Comparison of ENCODE assay signal across 14 cellular contexts in the genomic region with DNA sequence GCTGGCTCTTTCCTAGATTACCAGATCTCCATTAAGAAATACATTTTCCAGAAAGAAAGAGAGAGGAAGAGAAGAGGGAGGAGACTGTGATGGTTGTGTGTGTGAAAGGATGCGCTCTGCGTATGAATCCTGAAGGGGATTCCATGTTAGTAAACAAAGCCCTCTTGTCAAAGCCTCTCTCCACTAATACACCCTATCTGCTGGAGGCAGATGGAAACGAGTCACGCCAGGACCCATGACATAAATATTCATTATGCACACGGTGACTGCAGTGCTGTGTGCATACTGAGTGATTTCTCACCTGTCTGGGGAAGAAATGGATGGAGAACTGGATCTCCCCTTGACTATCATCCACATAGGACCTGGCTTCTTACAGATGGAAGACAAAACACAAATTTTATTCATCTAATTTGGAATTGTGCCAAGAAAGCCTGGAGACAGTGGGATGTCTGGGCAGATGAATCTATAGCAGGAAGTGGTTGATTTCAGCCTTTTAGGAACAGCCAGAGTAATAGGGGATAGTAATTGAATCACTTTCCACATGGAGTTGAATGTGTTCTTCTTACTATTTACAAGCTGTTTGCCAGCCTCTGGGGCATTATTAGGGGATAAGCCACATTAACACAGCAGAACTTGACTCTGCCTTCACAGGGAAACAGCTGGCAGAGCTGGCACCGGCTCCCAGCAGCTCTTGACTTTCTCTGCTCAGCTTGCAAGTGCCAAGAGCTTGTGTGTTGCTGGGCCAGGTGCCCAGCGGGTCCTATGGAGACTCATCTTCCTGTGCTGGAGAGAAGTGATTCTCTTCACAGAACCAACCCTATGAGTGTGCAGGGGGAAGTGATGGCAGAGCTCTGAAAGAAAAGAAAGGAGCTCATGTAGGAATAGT. TPM values are rescaled to one million over a fixed set of nuclear protein-coding genes. Genes with fewer than 3 reads are reported as not detected.
DNase-seq lines count a peak whose midpoint lies in the region; ATAC-seq, FAIRE-seq and TF ChIP-seq lines count a peak whose summit lies in the region.
"Had no signal": no experiment of that assay in that cellular context is flagged by ENCODE, and none has a peak within 500 bp of the region (broad histone marks: within the 10 kb centered on the region; RNA-seq: fewer than 3 reads in every experiment).

No MANE protein-coding gene starts in this region.

- peaks cover 18% of the 10 kb centered on the region for H3K27me3 Mint-ChIP-seq in CD4-positive, alpha-beta T cell

- H3K4me1 ChIP-seq in heart right ventricle, result no peaks in the 10 kb centered on the region

- H3K4me3 ChIP-seq in heart right ventricle, result no peak overlapping the region
- H3K4me3 ChIP-seq: lung, skin epidermis had no signal

- CTCF ChIA-PET in CD4-positive, alpha-beta T cell (lab: Charles Lee), result no interaction called here

- peaks cover 0 to 3% (median 0%) of the 10 kb centered on the region in 7 donors for H3K27me3 ChIP-seq in heart right ventricle
- no peaks in the 10 kb centered on the region for H3K27me3 ChIP-seq in CD4-positive, alpha-beta T cell (ENCODE audit: control insufficient read depth, insufficient read depth, low read length)

- 76 to 82% methylated on average over 7 of the region's 7 CpGs for WGBS in heart right ventricle, 2 donors

- no peaks in the 10 kb centered on the region for H3K36me3 Mint-ChIP-seq in CD4-positive, alpha-beta T cell (ENCODE audit: low read depth)

- no peak for TF ChIP-seq CTCF in heart right ventricle (IDR thresholded peaks at IDR 0.05)
- TF ChIP-seq CTCF in CD4-positive, alpha-beta T cell (IDR thresholded peaks at IDR 0.05), result no peak

- H3K4me1 Mint-ChIP-seq in CD4-positive, alpha-beta T cell (ENCODE audit: low read depth), result no peaks in the 10 kb centered on the region

- no peaks in the 10 kb centered on the region for H3K9me3 Mint-ChIP-seq in CD4-positive, alpha-beta T cell

- peak; percentile 6 to 28 for DNase-seq in heart right ventricle
- DNase-seq in left ventricle myocardium superior, result no peak
- peak; percentile 59 for DNase-seq in NCI-H510A (lab: John Stamatoyannopoulos, UW)
- DNase-seq in epidermal melanocyte (ENCODE audit: insufficient read length, low spot score), result peak; percentile 67
- DNase-seq in urothelium cell line (ENCODE audit: low spot score), result peak; percentile 18
- no peak for DNase-seq in GM19239 (ENCODE audit: insufficient read length, low spot score)
- DNase-seq in CD4-positive, alpha-beta T cell, result no peak
- DNase-seq: ACHN; Karpas-422; stimulated activated naive CD4-positive, alpha-beta T cell treated with Interleukin-2 at 50 U/mL for 16 hours had no signal

- FAIRE-seq in urothelium cell line (lab: Jason Lieb, UNC), result no peak
- FAIRE-seq in GM19239 (lab: Jason Lieb, UNC), result no peak

- POLR2A ChIA-PET in CD4-positive, alpha-beta T cell (lab: Charles Lee), result no interaction called here

- H3K4me3 Mint-ChIP-seq in CD4-positive, alpha-beta T cell, result no peak overlapping the region

- no peak overlapping the region for H3K27ac Mint-ChIP-seq in CD4-positive, alpha-beta T cell

- H3K9me3 ChIP-seq in heart right ventricle, result no peaks in the 10 kb centered on the region
- H3K9me3 ChIP-seq in CD4-positive, alpha-beta T cell (ENCODE audit: control insufficient read depth, low read length), result no peaks in the 10 kb centered on the region

- no peaks in the 10 kb centered on the region for H3K36me3 ChIP-seq in heart right ventricle

- no peak overlapping the region for H3K27ac ChIP-seq in heart right ventricle
- no peak overlapping the region for H3K27ac ChIP-seq in CD4-positive, alpha-beta T cell (ENCODE audit: low read depth, low read length)
- H3K27ac ChIP-seq: skin epidermis had no signal

- intact Hi-C loops in heart right ventricle (cut with DNase I) (no loop called here), left ventricle myocardium superior (cut with micrococcal nuclease) (no loop called here)
- intact Hi-C loops in CD4-positive, alpha-beta T cell (cut with DNase I, micrococcal nuclease), result no loop called here

- ATAC-seq in heart right ventricle, result peak in 1 of 8 donors; percentile 68
- ATAC-seq in left ventricle myocardium superior, result no peak
- no peak for ATAC-seq in GM21360 (IDR thresholded peaks at IDR 0.05; ENCODE audit: unreplicated experiment)
- no peak for ATAC-seq in CD4-positive, alpha-beta T cell (ENCODE audit: poor library complexity)

RNA-seq across cellular contexts. Expression of a gene that starts 9.0 kb away (rescaled TPM):
- total RNA-seq in heart right ventricle (not detected), left ventricle myocardium superior (not detected)
- not detected for polyA plus RNA-seq in heart right ventricle
- not detected for total RNA-seq in CD4-positive, alpha-beta T cell
- total RNA-seq: activated CD8-positive, alpha-beta memory T cell treated with anti-CD3 and anti-CD28 coated beads for 36 hours; lung had no signal
- polyA plus RNA-seq: lung had no signal

Comparison
In these comparisons a context has a peak if more than half of its experiments do, and no peak if none do; other contexts are left out.
1. DNase-seq: peak in heart right ventricle (2 of 2), NCI-H510A (single experiment), epidermal melanocyte (single experiment) and urothelium cell line (single experiment); none in left ventricle myocardium superior (single experiment), GM19239 (single experiment) and CD4-positive, alpha-beta T cell (0 of 10).